ENCODE assay signal across 14 cellular contexts in the genomic region with DNA sequence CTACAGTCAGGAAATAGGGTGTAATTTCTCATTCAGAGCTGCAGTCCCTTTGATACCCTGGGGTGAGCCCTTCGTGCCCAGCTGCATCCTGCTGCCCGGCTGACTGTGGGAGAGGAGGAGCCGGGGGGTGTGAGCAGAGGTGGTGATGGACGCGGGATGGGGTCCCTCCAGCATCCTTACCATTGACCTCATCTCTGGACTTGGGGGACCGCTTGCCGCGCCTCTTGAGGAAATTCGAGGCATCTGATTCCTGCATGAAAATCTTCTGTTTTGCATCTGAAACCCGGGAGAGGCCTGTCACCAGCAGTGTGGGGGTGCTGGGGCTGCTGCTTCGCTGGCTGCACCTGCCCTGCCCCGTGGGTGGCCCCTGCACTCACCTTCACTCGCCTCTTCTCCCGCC. TPM values are rescaled to one million over a fixed set of nuclear protein-coding genes. Genes with fewer than 3 reads are reported as not detected.
DNase-seq lines count a peak whose midpoint lies in the region; ATAC-seq and TF ChIP-seq lines count a peak whose summit lies in the region.
"Had no signal": no experiment of that assay in that cellular context is flagged by ENCODE, and none has a peak within 500 bp of the region (broad histone marks: within the 10 kb centered on the region; RNA-seq: fewer than 3 reads in every experiment).

No MANE protein-coding gene starts in this region.

- BruUV-seq in PC-3 (replicated peaks; lab: Mats Ljungman, UMichigan) = no TSS peak

- no peak for TF ChIP-seq CTCF in GM23338 (conservative IDR thresholded peaks at IDR 0.05; ENCODE audit: low read depth in 2 of 2)
- TF ChIP-seq CTCF in endodermal cell (conservative IDR thresholded peaks at IDR 0.05) = no peak
- TF ChIP-seq CTCF in upper lobe of right lung (IDR thresholded peaks at IDR 0.05) = no peak
- TF ChIP-seq CTCF in PC-3 (conservative IDR thresholded peaks at IDR 0.05; ENCODE audit: low read depth, low read length) = no peak

- H3F3A ChIP-seq in GM23338 (replicated peaks; ENCODE audit: low read depth) = peaks cover 6% of the 10 kb centered on the region
- H3F3A ChIP-seq in PC-3 (ENCODE audit: low read length, unreplicated experiment) = no peaks in the 10 kb centered on the region

- peaks cover 0 to 23% (median 14%) of the 10 kb centered on the region in 10 experiments; a peak in 13 of 20 replicates for H3K4me1 ChIP-seq in BLaER1 treated with 17β-estradiol and CSF1 and Interleukin-3, amounts not matched to agents 10 nM and 100 nM
- peaks cover 41% of the 10 kb centered on the region for H3K4me1 ChIP-seq in GM23338 (ENCODE audit: insufficient read depth)
- H3K4me1 ChIP-seq in endodermal cell (ENCODE audit: control insufficient read depth, insufficient read depth, low read length) = no peaks in the 10 kb centered on the region
- no peaks in the 10 kb centered on the region for H3K4me1 ChIP-seq in upper lobe of right lung
- H3K4me1 ChIP-seq in PC-3 (ENCODE audit: insufficient read depth, low read length) = no peaks in the 10 kb centered on the region
- H3K4me1 ChIP-seq: A549, Caco-2 had no signal

- ATAC-seq in GM23338 (peak; percentile 63), upper lobe of right lung (no peak), PC-3 (no peak), HG02973 (IDR thresholded peaks at IDR 0.05; ENCODE audit: unreplicated experiment) (no peak)

- peak; percentile 53 for DNase-seq in GM23338 (ENCODE audit: low spot score)
- peak; percentile 42 for DNase-seq in endodermal cell
- peak; percentile 48 for DNase-seq in upper lobe of right lung
- no peak for DNase-seq in PC-3
- DNase-seq: BE2C; CD8-positive, alpha-beta memory T cell; GF-D8; H9 had no signal

- H3K27ac Mint-ChIP-seq in GM23338 (no peak overlapping the region), endodermal cell (no peak overlapping the region)
- H3K27ac Mint-ChIP-seq: CD8-positive, alpha-beta memory T cell had no signal

- POLR2A ChIA-PET in PC-3 (lab: Charles Lee; ENCODE audit: unreplicated experiment) = interaction anchor here (0.5 kb wide), 1 partner anchor 422 kb away, joined by 3 read pairs; no protein-coding TSS in a partner anchor

- H3K79me2 ChIP-seq in GM23338 (replicated peaks; ENCODE audit: insufficient read depth) (no peaks in the 10 kb centered on the region), PC-3 (ENCODE audit: low read length) (no peaks in the 10 kb centered on the region)

- 75 to 81% methylated on average over 4 to 14 of the region's 14 CpGs for WGBS in endodermal cell (ENCODE audit: insufficient coverage in 1 of 2, insufficient read length in 1 of 2), 2 experiments

- H2AFZ ChIP-seq in GM23338 = peak overlapping the region; percentile 89
- no peak overlapping the region for H2AFZ ChIP-seq in PC-3 (ENCODE audit: low read length)

- no peaks in the 10 kb centered on the region for H3K27me3 ChIP-seq in BLaER1 treated with 17β-estradiol and CSF1 and Interleukin-3, amounts not matched to agents 10 nM and 100 nM
- H3K27me3 ChIP-seq in GM23338 (ENCODE audit: insufficient read depth) = no peaks in the 10 kb centered on the region
- H3K27me3 ChIP-seq in endodermal cell (ENCODE audit: control insufficient read depth, insufficient read depth, low read length, poor library complexity, severe bottlenecking) = no peaks in the 10 kb centered on the region
- peaks cover 4% of the 10 kb centered on the region for H3K27me3 ChIP-seq in upper lobe of right lung
- H3K27me3 ChIP-seq in PC-3 (ENCODE audit: low read length) = no peaks in the 10 kb centered on the region
- H3K27me3 ChIP-seq: BE2C had no signal

- H3K4me3 Mint-ChIP-seq in GM23338 (peak overlapping the region; percentile 51), endodermal cell (no peak overlapping the region)
- H3K4me3 Mint-ChIP-seq: CD8-positive, alpha-beta memory T cell; H9 had no signal

- peak overlapping the region in 8 of 11 experiments; percentile 7 to 54 (median 48); a peak in 14 of 22 replicates for H3K4me2 ChIP-seq in BLaER1 treated with 17β-estradiol and CSF1 and Interleukin-3, amounts not matched to agents 10 nM and 100 nM
- H3K4me2 ChIP-seq in GM23338 (peak overlapping the region; percentile 82), PC-3 (ENCODE audit: low read length) (no peak overlapping the region)
- H3K4me2 ChIP-seq: A549 had no signal

- H4K20me1 ChIP-seq in BLaER1 treated with 17β-estradiol and CSF1 and Interleukin-3, amounts not matched to agents 10 nM and 100 nM = no peaks in the 10 kb centered on the region
- no peaks in the 10 kb centered on the region for H4K20me1 ChIP-seq in GM23338 (replicated peaks; ENCODE audit: insufficient read depth)
- no peaks in the 10 kb centered on the region for H4K20me1 ChIP-seq in PC-3 (ENCODE audit: low read length)

- no peak overlapping the region for H3K4me3 ChIP-seq in BLaER1 treated with 17β-estradiol and CSF1 and Interleukin-3, amounts not matched to agents 10 nM and 100 nM
- H3K4me3 ChIP-seq in GM23338 = peak overlapping the region; percentile 49
- no peak overlapping the region for H3K4me3 ChIP-seq in endodermal cell (ENCODE audit: low read length)
- H3K4me3 ChIP-seq in upper lobe of right lung = no peak overlapping the region
- no peak overlapping the region for H3K4me3 ChIP-seq in PC-3 (ENCODE audit: low read length)
- H3K4me3 ChIP-seq: A549 had no signal

- CTCF ChIA-PET in PC-3 (lab: Charles Lee) = no interaction called here

- H3K9me2 ChIP-seq in GM23338 (ENCODE audit: insufficient read depth) (0 out of 2 replicates have a peak, but pooled peaks cover 6% of the 10 kb centered on the region), PC-3 (replicated peaks; ENCODE audit: low read length) (no peaks in the 10 kb centered on the region)

- H3K36me3 Mint-ChIP-seq in GM23338 (ENCODE audit: low read depth) = no peaks in the 10 kb centered on the region
- no peaks in the 10 kb centered on the region for H3K36me3 Mint-ChIP-seq in endodermal cell (ENCODE audit: low read depth)
- H3K36me3 Mint-ChIP-seq: CD8-positive, alpha-beta memory T cell had no signal

- no peaks in the 10 kb centered on the region for H3K9me3 Mint-ChIP-seq in GM23338
- H3K9me3 Mint-ChIP-seq in endodermal cell = no peaks in the 10 kb centered on the region
- H3K9me3 Mint-ChIP-seq: CD8-positive, alpha-beta memory T cell; H9 had no signal

- no peaks in the 10 kb centered on the region for H3K36me3 ChIP-seq in BLaER1 treated with 17β-estradiol and CSF1 and Interleukin-3, amounts not matched to agents 10 nM and 100 nM
- H3K36me3 ChIP-seq in GM23338 (ENCODE audit: insufficient read depth) (no peaks in the 10 kb centered on the region), endodermal cell (ENCODE audit: control insufficient read depth, insufficient read depth, low read length) (no peaks in the 10 kb centered on the region), upper lobe of right lung (no peaks in the 10 kb centered on the region), PC-3 (ENCODE audit: low read depth, low read length) (no peaks in the 10 kb centered on the region)
- H3K36me3 ChIP-seq: BE2C had no signal

- no peaks in the 10 kb centered on the region for H3K9me3 ChIP-seq in BLaER1 treated with 17β-estradiol and CSF1 and Interleukin-3, amounts not matched to agents 10 nM and 100 nM (replicated peaks in 1 of 11)
- H3K9me3 ChIP-seq in endodermal cell (ENCODE audit: control insufficient read depth, low read length) (no peaks in the 10 kb centered on the region), upper lobe of right lung (no peaks in the 10 kb centered on the region), PC-3 (ENCODE audit: low read length) (no peaks in the 10 kb centered on the region)
- H3K9me3 ChIP-seq: A549, BE2C, Caco-2 had no signal

- H3K27me3 Mint-ChIP-seq in GM23338 (ENCODE audit: insufficient read depth, low read depth, poor library complexity) = peaks cover 5% of the 10 kb centered on the region
- H3K27me3 Mint-ChIP-seq in endodermal cell (ENCODE audit: insufficient read depth) = no peaks in the 10 kb centered on the region

- H3K9ac ChIP-seq in BLaER1 treated with 17β-estradiol and CSF1 and Interleukin-3, amounts not matched to agents 10 nM and 100 nM = no peak overlapping the region
- H3K9ac ChIP-seq in endodermal cell (ENCODE audit: extremely low read depth, low read length, poor library complexity, severe bottlenecking) (no peak overlapping the region), PC-3 (ENCODE audit: low read length) (no peak overlapping the region)

- intact Hi-C loops in upper lobe of right lung (cut with DNase I) = no loop called here
- intact Hi-C loops in PC-3 (cut with micrococcal nuclease) = no loop called here

- no peak overlapping the region for H3K27ac ChIP-seq in BLaER1 treated with 17β-estradiol and CSF1 and Interleukin-3, amounts not matched to agents 10 nM and 100 nM
- H3K27ac ChIP-seq in GM23338 (ENCODE audit: low read depth) (no peak overlapping the region), endodermal cell (ENCODE audit: low read depth, low read length) (no peak overlapping the region), upper lobe of right lung (no peak overlapping the region), PC-3 (ENCODE audit: low read length) (no peak overlapping the region)
- H3K27ac ChIP-seq: A549, HL-60 had no signal

- H3K4me1 Mint-ChIP-seq in GM23338 = peaks cover 40% of the 10 kb centered on the region
- H3K4me1 Mint-ChIP-seq in endodermal cell = peaks cover 2% of the 10 kb centered on the region
- H3K4me1 Mint-ChIP-seq: CD8-positive, alpha-beta memory T cell had no signal

RNA-seq across cellular contexts. Expression of a gene that starts 0.8 kb away (rescaled TPM):
- total RNA-seq in GM23338 (2014; rRNA removed; shearing (Covaris generic)) = 8.6 and 12.7 TPM in 2 replicates
- polyA plus RNA-seq in GM23338 (2016; fragmentation: Nextera tagmentation; extraction: Ambion mirVana) = 16.7 and 18.7 TPM in 2 replicates
- total RNA-seq in endodermal cell (not detected), upper lobe of right lung (not detected), PC-3 (2014; rRNA removed) (not detected in 2 replicates)
- not detected for polyA plus RNA-seq in endodermal cell (2013, experiment 1 of 2)
- polyA plus RNA-seq in endodermal cell (2013, experiment 2 of 2) = not detected
- total RNA-seq: Caco-2; CD8-positive, alpha-beta memory T cell; H9 had no signal
- polyA plus RNA-seq: A549; AG04450; CD8-positive, alpha-beta memory T cell had no signal
